In genomic region chr19:45405435-45406164, GRCh38 we compare ENCODE assay signal across 8 cellular contexts. TPM values are rescaled to one million over a fixed set of nuclear protein-coding genes. Genes with fewer than 3 reads are reported as not detected.
A peak's percentile ranks its signal among the peaks of the same experiment; 100 is the strongest.
DNase-seq lines count a peak whose midpoint lies in the region; ATAC-seq, FAIRE-seq and TF ChIP-seq lines count a peak whose summit lies in the region.

No MANE protein-coding gene starts in this region.

- intact Hi-C loops in kidney (cut with DNase I): no loop called here

- no peaks in the 10 kb centered on the region for H3K9me3 ChIP-seq in kidney (ENCODE audit: control insufficient read depth in 1 of 2, low read length in 2 of 2)

- DNase-seq in AG08395 (ENCODE audit: low spot score): peak; percentile 92
- peak; percentile 84 for DNase-seq in NCI-H2227 (lab: John Stamatoyannopoulos, UW; ENCODE audit: unreplicated experiment)
- peak; percentile 76 for DNase-seq in activated CD4-positive, CD25-positive, alpha-beta regulatory T cell treated with anti-CD3 and anti-CD28 coated beads, Interleukin-2, amount 50 U/mL, for 16 hours (ENCODE audit: low read depth, low spot score)
- DNase-seq in central memory CD4-positive, alpha-beta T cell: peak; percentile 79
- DNase-seq in kidney: peak; percentile 96
- DNase-seq in stimulated activated CD4-positive, alpha-beta T cell treated with anti-CD3 and anti-CD28 coated beads, Interleukin-15, amount 100 ng/mL, for 1 hour (ENCODE audit: low read depth in 1 of 2, low spot score in 1 of 2): peak; percentile 54 to 69

- peaks cover 9 to 10% of the 10 kb centered on the region in 2 donors for H3K4me1 ChIP-seq in kidney (ENCODE audit: control insufficient read depth in 1 of 2, insufficient read depth in 1 of 2, low read depth in 1 of 2, low read length in 2 of 2)

- peak overlapping the region; percentile 88 to 99 for H3K27ac ChIP-seq in kidney (ENCODE audit: low read depth in 2 of 2, low read length in 2 of 2)

- peak; percentile 42 for ATAC-seq in GM18870 (IDR thresholded peaks at IDR 0.05; ENCODE audit: unreplicated experiment)
- peak; percentile 43 for ATAC-seq in HG03103 (IDR thresholded peaks at IDR 0.05; ENCODE audit: low read depth, unreplicated experiment)

- no peak for TF ChIP-seq CTCF in kidney (IDR thresholded peaks at IDR 0.05; ENCODE audit: borderline replicate concordance, extremely low read depth, insufficient read depth)

- H3K4me3 ChIP-seq in kidney (ENCODE audit: low read length in 2 of 2): peak overlapping the region; percentile 67 to 92

- no peaks in the 10 kb centered on the region for H3K36me3 ChIP-seq in kidney (ENCODE audit: control insufficient read depth in 1 of 2, insufficient read depth in 2 of 2, low read length in 2 of 2)

- peak overlapping the region; percentile 36 to 50 for H3K9ac ChIP-seq in kidney (ENCODE audit: low read length in 2 of 2)

- no peak for FAIRE-seq in kidney (lab: Jason Lieb, UNC)

RNA-seq across cellular contexts. Expression of gene PPP1R13L, which starts 0.7 kb away (rescaled TPM):
- total RNA-seq in kidney: 32.4 TPM
- polyA plus RNA-seq in kidney (ENCODE audit: insufficient read depth, low read depth, low replicate concordance): 21.4 TPM

RNA-seq across cellular contexts. Expression of gene POLR1G, which starts 0.8 kb away (rescaled TPM):
- 3.9 TPM for total RNA-seq in kidney
- polyA plus RNA-seq in kidney (ENCODE audit: insufficient read depth, low read depth, low replicate concordance): 2.4 TPM

RNA-seq across cellular contexts. Expression of gene ERCC1, which starts 18.1 kb away (rescaled TPM):
- 60.8 TPM for total RNA-seq in kidney
- 107 TPM for polyA plus RNA-seq in kidney (ENCODE audit: insufficient read depth, low read depth, low replicate concordance)

RNA-seq across cellular contexts. Expression of gene ERCC2, which starts 35.2 kb away (rescaled TPM):
- total RNA-seq in kidney: 19.0 TPM
- polyA plus RNA-seq in kidney (ENCODE audit: insufficient read depth, low read depth, low replicate concordance): 16.7 TPM

Comparison
In these comparisons a context has a peak if more than half of its experiments do, and no peak if none do; other contexts are left out.
1. Peak in every context shown above with its lines: DNase-seq, ATAC-seq, H3K4me3 ChIP-seq and H3K27ac ChIP-seq.